In the genomic region with DNA sequence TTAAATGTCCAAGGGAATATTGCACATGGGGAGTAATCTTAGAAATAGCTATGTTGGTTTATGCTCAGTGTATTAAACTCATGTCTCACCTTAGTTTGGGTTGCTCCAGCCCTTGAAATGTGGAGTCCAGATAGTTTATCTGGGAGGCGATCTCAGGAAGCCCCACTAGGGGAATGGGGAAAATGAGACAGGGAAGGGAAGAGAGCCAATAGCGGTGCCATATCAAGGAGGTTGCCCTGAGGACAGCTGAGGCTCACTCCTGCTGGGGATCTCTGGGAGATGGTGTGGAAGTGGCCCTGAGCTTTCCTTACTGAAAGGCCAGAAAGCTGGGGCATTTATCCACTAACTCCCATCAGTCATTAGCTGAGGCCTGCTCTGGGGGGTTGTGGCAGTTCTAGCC, we compare ENCODE assay signal across 25 cellular contexts.
"Had no signal": no experiment of that assay in that cellular context is flagged by ENCODE, and none has a peak within 500 bp of the region (broad histone marks: within the 10 kb centered on the region; RNA-seq: fewer than 3 reads in every experiment).

No MANE protein-coding gene starts in this region.

- H3K27me3 ChIP-seq: esophagus squamous epithelium, heart right ventricle, right atrium auricular region, sigmoid colon, tibial nerve, upper lobe of right lung, vagina had no signal

- H3K27ac ChIP-seq: esophagus squamous epithelium, parathyroid adenoma, sigmoid colon, thoracic aorta, tibial nerve, upper lobe of right lung, vagina had no signal

- FAIRE-seq: keratinocyte had no signal

- H3K79me2 ChIP-seq: parathyroid adenoma had no signal

- H2AFZ ChIP-seq: parathyroid adenoma had no signal

- H3K9me3 ChIP-seq: esophagus squamous epithelium, heart right ventricle, mucosa of descending colon, right atrium auricular region, sigmoid colon, thoracic aorta, tibial nerve, upper lobe of right lung, vagina had no signal

- H3K4me3 ChIP-seq: esophagus squamous epithelium, heart right ventricle, lung, mucosa of descending colon, right atrium auricular region, sigmoid colon, thoracic aorta, tibial nerve, upper lobe of right lung, vagina had no signal

- H3K4me1 ChIP-seq: parathyroid adenoma had no signal

- H3K36me3 ChIP-seq: esophagus squamous epithelium, sigmoid colon, thoracic aorta, tibial nerve, upper lobe of right lung, vagina had no signal

- H3K9ac ChIP-seq: parathyroid adenoma had no signal

- DNase-seq: cerebellar nuclear complex; cortex of kidney; effector memory CD8-positive, alpha-beta T cell; esophagus squamous epithelium; foreskin melanocyte; glutamatergic neuron; heart right ventricle; hippocampal formation; immature natural killer cell; naive B cell; nephron progenitor cell; sigmoid colon; stimulated activated CD4-positive, alpha-beta T cell treated with anti-CD3 and anti-CD28 coated beads, Interleukin-2, amount 100 ng/mL, for 24 hours; stimulated activated CD4-positive, alpha-beta T cell treated with anti-CD3 and anti-CD28 coated beads, Interleukin-4, amount 100 ng/mL, for 24 hours; stimulated activated naive CD4-positive, alpha-beta T cell treated with Interleukin-2 at 50 U/mL for 16 hours; upper lobe of right lung had no signal

- ATAC-seq: effector memory CD8-positive, alpha-beta T cell; mucosa of descending colon; stimulated activated effector memory CD8-positive, alpha-beta T cell treated with anti-CD3 and anti-CD28 coated beads, Interleukin-12 subunit alpha, Interleukin-12 subunit beta, amount 100 ng/mL, for 72 hours; upper lobe of right lung had no signal
